ENCODE assay signal across 8 cellular contexts in genomic region chr6:32954983-32955802, GRCh38. TPM values are rescaled to one million over a fixed set of nuclear protein-coding genes. Genes with fewer than 3 reads are reported as not detected.
A peak's percentile ranks its signal among the peaks of the same experiment; 100 is the strongest.
DNase-seq lines count a peak whose midpoint lies in the region; FAIRE-seq and TF ChIP-seq lines count a peak whose summit lies in the region.

No MANE protein-coding gene starts in this region.

- 61 to 66% methylated on average over 3 of the region's 3 CpGs for WGBS in testis, 2 donors

- H3K27ac ChIP-seq in VCaP (no peak overlapping the region), keratinocyte (ENCODE audit: control insufficient read depth, insufficient read depth, low read length) (no peak overlapping the region), testis (no peak overlapping the region)

- no peak overlapping the region for H3K4me2 ChIP-seq in keratinocyte (ENCODE audit: control insufficient read depth, extremely low read depth, insufficient read depth, low read depth, low read length)

- H3K36me3 ChIP-seq in keratinocyte (ENCODE audit: control insufficient read depth in 2 of 2, extremely low read depth in 1 of 2, insufficient read depth in 2 of 2, low read length in 2 of 2) = no peaks in the 10 kb centered on the region
- no peaks in the 10 kb centered on the region for H3K36me3 ChIP-seq in testis (ENCODE audit: low read depth, missing control alignments)

- dilution Hi-C loops in keratinocyte (cut with MboI; ENCODE audit: extremely low pct_ligation_motif_present, low sequenced_read_pairs) = no loop called here

- no peaks in the 10 kb centered on the region for H3K27me3 ChIP-seq in keratinocyte (ENCODE audit: control insufficient read depth, extremely low read depth, insufficient read depth, low read length)
- no peaks in the 10 kb centered on the region for H3K27me3 ChIP-seq in testis

- no peak overlapping the region for H2AFZ ChIP-seq in keratinocyte (ENCODE audit: control insufficient read depth, low read length)

- DNase-seq in AG09319 (ENCODE audit: extremely low read depth, low read depth) = no peak
- no peak for DNase-seq in GM12891 (ENCODE audit: insufficient read length, low spot score)
- peak; percentile 38 for DNase-seq in keratinocyte (ENCODE audit: low read depth, low spot score)
- DNase-seq in testis = no peak
- no peak for DNase-seq in NCI-H1436 (lab: John Stamatoyannopoulos, UW)
- no peak for DNase-seq in effector CD8-positive, alpha-beta T cell (lab: John Stamatoyannopoulos, UW)
- DNase-seq in ureter (ENCODE audit: low spot score) = no peak

- FAIRE-seq in GM12891 (lab: Jason Lieb, UNC) (peak; percentile 81), keratinocyte (lab: Jason Lieb, UNC) (no peak)

- H3K9me3 ChIP-seq in keratinocyte (ENCODE audit: control insufficient read depth, low read depth, low read length) (no peaks in the 10 kb centered on the region), testis (no peaks in the 10 kb centered on the region)

- no peaks in the 10 kb centered on the region for H3K79me2 ChIP-seq in keratinocyte (ENCODE audit: control insufficient read depth, insufficient read depth, low read length)

- H3K9me1 ChIP-seq in keratinocyte (ENCODE audit: control insufficient read depth, extremely low read depth, insufficient read depth, low read length) = no peaks in the 10 kb centered on the region

- intact Hi-C loops in testis (cut with DNase I; ENCODE audit: low total_unique reads) = no loop called here

- TF ChIP-seq POLR2A in GM12891 (IDR thresholded peaks at IDR 0.05; ENCODE audit: low read depth, low read length) = no peak
- TF ChIP-seq POLR2A in testis (IDR thresholded peaks at IDR 0.05) = no peak

- H3K4me1 ChIP-seq in keratinocyte (ENCODE audit: control insufficient read depth, extremely low read depth, insufficient read depth, low read length) = peaks cover 4% of the 10 kb centered on the region
- H3K4me1 ChIP-seq in testis = no peaks in the 10 kb centered on the region

- TF ChIP-seq CTCF in AG09319 (IDR thresholded peaks at IDR 0.05; ENCODE audit: low read depth, low read length) = peak; percentile 28
- 0 out of 2 replicates have a peak, but pooled peaks have one; percentile 8 for TF ChIP-seq CTCF in VCaP (conservative IDR thresholded peaks at IDR 0.05)
- peak; percentile 55 to 65 (median 57) for TF ChIP-seq CTCF in keratinocyte (optimal IDR thresholded peaks at IDR 0.05 in 1 of 3, IDR thresholded peaks at IDR 0.05 in 1 of 3, conservative IDR thresholded peaks at IDR 0.05 in 1 of 3; ENCODE audit: extremely low read depth in 1 of 3, insufficient read depth in 2 of 3, low read length in 3 of 3)
- TF ChIP-seq CTCF in testis (IDR thresholded peaks at IDR 0.05) = peak in 1 of 3 experiments; percentile 12

- no peak overlapping the region for H3K9ac ChIP-seq in keratinocyte (ENCODE audit: control insufficient read depth, extremely low read depth, insufficient read depth, low read length)

- no peaks in the 10 kb centered on the region for H4K20me1 ChIP-seq in keratinocyte (ENCODE audit: control insufficient read depth, extremely low read depth, insufficient read depth, low read length)

- H3K4me3 ChIP-seq in keratinocyte (ENCODE audit: control insufficient read depth in 2 of 3, extremely low read depth in 1 of 3, insufficient read depth in 2 of 3, low read depth in 1 of 3, low read length in 3 of 3) = no peak overlapping the region
- H3K4me3 ChIP-seq in testis = no peak overlapping the region

TF ChIP-seq in GM12891, 5 proteins besides CTCF, POLR2A, EP300 and RAD21:
- no peak for TF ChIP-seq SPI1 (IDR thresholded peaks at IDR 0.05; ENCODE audit: low read depth, low read length)
- TF ChIP-seq POU2F2 (IDR thresholded peaks at IDR 0.05; ENCODE audit: low read depth, low read length) = no peak
- no peak for TF ChIP-seq POLR2AphosphoS5 (IDR thresholded peaks at IDR 0.05; ENCODE audit: low read depth, low read length)
- TF ChIP-seq TAF1 (IDR thresholded peaks at IDR 0.05; ENCODE audit: low read depth, low read length) = no peak
- no peak for TF ChIP-seq PAX5 (IDR thresholded peaks at IDR 0.05; ENCODE audit: insufficient read depth, low read length, severe bottlenecking)

RNA-seq across cellular contexts. Expression of gene HLA-DMA, which starts 2.3 kb away (rescaled TPM):
- polyA plus RNA-seq in GM12891 (2012; ENCODE audit: low read depth, missing spikeins) = 434 TPM
- polyA plus RNA-seq in keratinocyte = 1.9 to 4.5 TPM (median 2.6 TPM) in 3 replicates
- polyA plus RNA-seq in keratinocyte (2011; ENCODE audit: low read depth) = 0.86 TPM
- polyA plus RNA-seq in keratinocyte (2011; cell fraction: cytosol; rRNA removed) = 2.0 and 2.1 TPM in 2 replicates
- polyA plus RNA-seq in keratinocyte (2011; cell fraction: nucleus; rRNA removed) = 4.3 and 4.5 TPM in 2 replicates
- polyA plus RNA-seq in keratinocyte (2012; ENCODE audit: low replicate concordance) = 1.9 and 3.1 TPM in 2 replicates
- 0.80 to 7.0 TPM (median 4.4 TPM) in 3 replicates for polyA minus RNA-seq in keratinocyte
- not detected for polyA minus RNA-seq in keratinocyte (2011; cell fraction: cytosol; rRNA and poly(A)+ RNA removed)
- polyA minus RNA-seq in keratinocyte (2011; cell fraction: nucleus; rRNA and poly(A)+ RNA removed) = 1.6 and 2.3 TPM in 2 replicates
- 10 to 100 TPM; 10.1 to 19.8 TPM for total RNA-seq in testis
- 54.5 TPM for polyA plus RNA-seq in testis (ENCODE audit: insufficient read depth, low read depth, low replicate concordance)
- total RNA-seq in ureter = 65.3 TPM

RNA-seq across cellular contexts. Expression of gene BRD2, which starts 13.2 kb away (rescaled TPM):
- polyA plus RNA-seq in GM12891 (2012; ENCODE audit: low read depth, missing spikeins) = 178 TPM
- polyA plus RNA-seq in keratinocyte (82.9 to 171 TPM (median 121 TPM) in 3 replicates), testis (ENCODE audit: insufficient read depth, low read depth, low replicate concordance) (299 TPM)
- polyA plus RNA-seq in keratinocyte (2011; ENCODE audit: low read depth) = 157 TPM
- 79.9 and 133 TPM in 2 replicates for polyA plus RNA-seq in keratinocyte (2011; cell fraction: cytosol; rRNA removed)
- polyA plus RNA-seq in keratinocyte (2011; cell fraction: nucleus; rRNA removed) = 260 and 305 TPM in 2 replicates
- 117 and 130 TPM in 2 replicates for polyA plus RNA-seq in keratinocyte (2012; ENCODE audit: low replicate concordance)
- 58.7 to 120 TPM (median 91.2 TPM) in 3 replicates for polyA minus RNA-seq in keratinocyte
- polyA minus RNA-seq in keratinocyte (2011; cell fraction: cytosol; rRNA and poly(A)+ RNA removed) = 31.8 TPM
- 66.1 and 108 TPM in 2 replicates for polyA minus RNA-seq in keratinocyte (2011; cell fraction: nucleus; rRNA and poly(A)+ RNA removed)
- total RNA-seq in testis (100 to 1,000 TPM; 312 to 334 TPM), ureter (205 TPM)

RNA-seq across cellular contexts. Expression of gene HLA-DMB, which starts 14.4 kb away (rescaled TPM):
- polyA plus RNA-seq in GM12891 (2012; ENCODE audit: low read depth, missing spikeins) = 358 TPM
- polyA plus RNA-seq in keratinocyte (0.13 TPM in 1 of 3 replicates, not detected in the others), testis (ENCODE audit: insufficient read depth, low read depth, low replicate concordance) (46.1 TPM)
- not detected for polyA plus RNA-seq in keratinocyte (2011; ENCODE audit: low read depth)
- not detected in 2 replicates for polyA plus RNA-seq in keratinocyte (2011; cell fraction: cytosol; rRNA removed)
- polyA plus RNA-seq in keratinocyte (2011; cell fraction: nucleus; rRNA removed) = not detected in 2 replicates
- polyA plus RNA-seq in keratinocyte (2012; ENCODE audit: low replicate concordance) = 0.21 TPM in 1 of 2 replicates, not detected in the other
- polyA minus RNA-seq in keratinocyte = not detected in 3 replicates
- not detected for polyA minus RNA-seq in keratinocyte (2011; cell fraction: cytosol; rRNA and poly(A)+ RNA removed)
- not detected in 2 replicates for polyA minus RNA-seq in keratinocyte (2011; cell fraction: nucleus; rRNA and poly(A)+ RNA removed)
- total RNA-seq in testis (1 to 10 TPM; 4.9 to 6.0 TPM), ureter (31.0 TPM)

RNA-seq across cellular contexts. Expression of gene HLA-DOA, which starts 54.2 kb away (rescaled TPM):
- polyA plus RNA-seq in GM12891 (2012; ENCODE audit: low read depth, missing spikeins) = 110 TPM
- polyA plus RNA-seq in keratinocyte = 0.01 TPM in 1 of 3 replicates, not detected in the others
- not detected for polyA plus RNA-seq in keratinocyte (2011; ENCODE audit: low read depth)
- polyA plus RNA-seq in keratinocyte (2011; cell fraction: cytosol; rRNA removed) = 0.03 TPM in 1 of 2 replicates, not detected in the other
- not detected in 2 replicates for polyA plus RNA-seq in keratinocyte (2011; cell fraction: nucleus; rRNA removed)
- 0.04 TPM in 1 of 2 replicates, not detected in the other for polyA plus RNA-seq in keratinocyte (2012; ENCODE audit: low replicate concordance)
- not detected in 3 replicates for polyA minus RNA-seq in keratinocyte
- polyA minus RNA-seq in keratinocyte (2011; cell fraction: cytosol; rRNA and poly(A)+ RNA removed) = not detected
- not detected in 2 replicates for polyA minus RNA-seq in keratinocyte (2011; cell fraction: nucleus; rRNA and poly(A)+ RNA removed)
- 1 to 10 TPM; 1.2 to 1.7 TPM for total RNA-seq in testis
- 13.5 TPM for polyA plus RNA-seq in testis (ENCODE audit: insufficient read depth, low read depth, low replicate concordance)
- 25.6 TPM for total RNA-seq in ureter
